Comparison of ENCODE assay signal across 18 cellular contexts in the genomic region with DNA sequence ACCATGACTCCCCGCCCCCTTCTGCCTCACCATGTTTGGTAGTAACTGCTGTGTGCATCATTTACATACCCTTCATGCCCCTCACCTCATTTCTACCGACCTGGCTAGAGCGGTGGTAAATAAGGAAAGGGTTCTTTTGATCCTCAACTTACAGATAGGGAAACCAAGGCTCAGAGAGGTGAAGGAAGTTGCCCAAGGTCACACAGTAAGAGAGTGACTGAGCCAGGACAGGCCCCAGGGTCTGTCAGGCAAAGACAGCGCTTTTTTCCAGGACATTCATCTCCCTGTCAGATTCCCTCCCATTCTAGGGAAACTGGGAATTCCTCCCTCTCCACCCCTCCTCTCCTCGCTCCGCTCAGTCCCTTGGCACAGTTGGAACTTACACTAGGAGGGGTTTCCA. TPM values are rescaled to one million over a fixed set of nuclear protein-coding genes. Genes with fewer than 3 reads are reported as not detected.
DNase-seq lines count a peak whose midpoint lies in the region; ATAC-seq and TF ChIP-seq lines count a peak whose summit lies in the region.
"Had no signal": no experiment of that assay in that cellular context is flagged by ENCODE, and none has a peak within 500 bp of the region (broad histone marks: within the 10 kb centered on the region; RNA-seq: fewer than 3 reads in every experiment).

No MANE protein-coding gene starts in this region.

- no peaks in the 10 kb centered on the region for H3K9me3 Mint-ChIP-seq in memory B cell
- H3K9me3 Mint-ChIP-seq: GM23338 had no signal

- H3K14ac ChIP-seq in neuronal stem cell (ENCODE audit: low read length) = no peak overlapping the region

- H3K27me3 Mint-ChIP-seq in memory B cell = peaks cover 25% of the 10 kb centered on the region

- H3K23ac ChIP-seq in neuronal stem cell (ENCODE audit: low read depth, low read length, poor library complexity) = no peak overlapping the region

- peak overlapping the region; percentile 21 for H3K4me3 Mint-ChIP-seq in memory B cell
- H3K4me3 Mint-ChIP-seq: GM23338 had no signal

- ATAC-seq in Right ventricle myocardium superior (ENCODE audit: poor library complexity) = no peak
- no peak for ATAC-seq in memory B cell (ENCODE audit: low read depth)
- ATAC-seq in HG02623 (IDR thresholded peaks at IDR 0.05; ENCODE audit: unreplicated experiment) = no peak
- ATAC-seq: GM23338, Panc1 had no signal

- H3K36me3 ChIP-seq in cardiac muscle cell = no peaks in the 10 kb centered on the region
- no peaks in the 10 kb centered on the region for H3K36me3 ChIP-seq in neuronal stem cell (replicated peaks in 1 of 2; ENCODE audit: control insufficient read depth in 2 of 2, insufficient read depth in 2 of 2, low read length in 2 of 2)
- H3K36me3 ChIP-seq: HAP-1 had no signal

- no peak overlapping the region for H2BK12ac ChIP-seq in neuronal stem cell (ENCODE audit: low read length)

- H3K4me3 ChIP-seq in cardiac muscle cell (peak overlapping the region; percentile 65), neuronal stem cell (ENCODE audit: low read length in 2 of 2) (no peak overlapping the region)
- H3K4me3 ChIP-seq: GM23338, HAP-1 had no signal

- intact Hi-C loops in Right ventricle myocardium superior (cut with DNase I) = loop anchor here (5.0 kb wide), 1 partner anchor 77 kb away; no protein-coding TSS in a partner anchor

- H3K9ac ChIP-seq in neuronal stem cell (ENCODE audit: low read depth, low read length, poor library complexity) = no peak overlapping the region

- no peak overlapping the region for H3K18ac ChIP-seq in neuronal stem cell (ENCODE audit: low read length)

- H3K9me3 ChIP-seq in cardiac muscle cell (ENCODE audit: low read depth) (no peaks in the 10 kb centered on the region), neuronal stem cell (replicated peaks in 1 of 2; ENCODE audit: control insufficient read depth in 2 of 2, insufficient read depth in 1 of 2, low read depth in 1 of 2, low read length in 2 of 2) (no peaks in the 10 kb centered on the region)

- no peak overlapping the region for H2BK5ac ChIP-seq in neuronal stem cell (ENCODE audit: low read length)

- DNase-seq in cardiac muscle cell (ENCODE audit: low read depth in 1 of 2, low spot score in 1 of 2) = no peak
- DNase-seq in Right ventricle myocardium superior = no peak
- DNase-seq in memory B cell (ENCODE audit: low spot score in 2 of 2) = no peak
- DNase-seq in neuronal stem cell (ENCODE audit: low spot score) = no peak
- DNase-seq in NCI-H748 treated with DMSO at 0.1 percent for 48 hours (lab: John Stamatoyannopoulos, UW) = no peak
- DNase-seq in NCI-H2081 (lab: John Stamatoyannopoulos, UW) = no peak
- DNase-seq: EL, GF-D8, IMR-90, NCI-H1694 treated with DMSO at 0.1 percent for 48 hours, NCI-H69 had no signal

- H3K79me1 ChIP-seq in neuronal stem cell (ENCODE audit: low read depth, low read length) = no peaks in the 10 kb centered on the region

- H3K27ac ChIP-seq in cardiac muscle cell (peak overlapping the region; percentile 57), VCaP (peak overlapping the region; percentile 85), neuronal stem cell (replicated peaks; ENCODE audit: low read length) (no peak overlapping the region)

- H4K91ac ChIP-seq in neuronal stem cell (ENCODE audit: low read depth, low read length, poor library complexity) = no peak overlapping the region

- TF ChIP-seq CTCF in cardiac muscle cell (IDR thresholded peaks at IDR 0.05; ENCODE audit: low read depth, low read length) (no peak), VCaP (conservative IDR thresholded peaks at IDR 0.05) (no peak)

- no peak overlapping the region for H3K4ac ChIP-seq in neuronal stem cell (ENCODE audit: low read length)

- H2BK120ac ChIP-seq in neuronal stem cell (ENCODE audit: low read depth, low read length) = no peak overlapping the region

- H3K27me3 ChIP-seq in cardiac muscle cell (no peaks in the 10 kb centered on the region), neuronal stem cell (ENCODE audit: control insufficient read depth in 3 of 3, insufficient read depth in 3 of 3, low read depth in 1 of 3, low read length in 3 of 3) (peaks cover 0 to 12% (median 0%) of the 10 kb centered on the region in 3 experiments)

- H2AK5ac ChIP-seq in neuronal stem cell (ENCODE audit: low read depth, low read length) = peak overlapping the region; percentile 81

- H3K4me2 ChIP-seq in neuronal stem cell (ENCODE audit: insufficient read depth, low read length, poor library complexity, severe bottlenecking) = no peak overlapping the region
- H3K4me2 ChIP-seq: GM23338 had no signal

- no peak overlapping the region for H2AFZ ChIP-seq in neuronal stem cell (ENCODE audit: low read length)
- H2AFZ ChIP-seq: GM23338 had no signal

- no peak overlapping the region for H4K8ac ChIP-seq in neuronal stem cell (ENCODE audit: low read depth, low read length)

- H2BK15ac ChIP-seq in neuronal stem cell (ENCODE audit: low read length) = peak overlapping the region; percentile 28

- H3K36me3 Mint-ChIP-seq in memory B cell = peaks cover 5% of the 10 kb centered on the region

- no peak overlapping the region for H3K27ac Mint-ChIP-seq in memory B cell
- H3K27ac Mint-ChIP-seq: GM23338 had no signal

- H3K4me1 ChIP-seq in cardiac muscle cell (ENCODE audit: low read depth) (peaks cover 35% of the 10 kb centered on the region), neuronal stem cell (ENCODE audit: control insufficient read depth in 2 of 2, insufficient read depth in 1 of 2, low read depth in 1 of 2, low read length in 2 of 2) (peaks cover 22 to 39% of the 10 kb centered on the region in 2 donors)

- WGBS in neuronal stem cell (ENCODE audit: extremely low coverage in 2 of 2, insufficient read length in 2 of 2, insufficient replicate concordance in 1 of 2), 2 donors = no CpG with 5 or more reads among the region's 6 CpGs

- peaks cover 17% of the 10 kb centered on the region for H3K4me1 Mint-ChIP-seq in memory B cell

RNA-seq across cellular contexts. Expression of a gene that starts 1.9 kb away (rescaled TPM):
- total RNA-seq in cardiac muscle cell (136 and 321 TPM in 2 replicates), Right ventricle myocardium superior (17.0 TPM)
- polyA plus RNA-seq in cardiac muscle cell = 83.4 and 162 TPM in 2 replicates
- polyA plus RNA-seq in neuronal stem cell (2013, experiment 1 of 2) = 9.1 TPM
- 8.0 TPM for polyA plus RNA-seq in neuronal stem cell (2013, experiment 2 of 2)
- total RNA-seq: NCI-H460 had no signal
- polyA plus RNA-seq: CD14-positive monocyte had no signal
